Comparison of ENCODE assay signal across 14 cellular contexts in the genomic region with DNA sequence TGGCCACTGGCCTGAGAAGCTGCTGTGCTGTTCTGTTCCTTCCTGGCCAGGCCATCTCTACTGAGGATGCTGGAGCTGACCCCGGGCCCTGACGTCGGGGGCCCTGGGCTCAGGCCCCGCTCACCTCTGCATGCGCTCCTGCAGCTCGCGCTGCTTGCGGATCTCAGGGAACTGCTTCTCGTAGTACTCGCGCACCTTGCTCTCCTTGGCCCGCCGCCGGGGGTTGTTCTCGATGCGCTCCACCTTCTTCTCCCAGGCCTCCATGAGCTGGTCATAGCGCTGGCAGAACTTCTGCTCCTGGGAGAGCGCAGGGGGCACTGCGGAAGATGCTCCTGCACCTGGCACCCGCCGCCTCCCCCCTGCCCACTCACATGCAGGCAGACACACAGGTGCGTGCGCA.
A peak's percentile ranks its signal among the peaks of the same experiment; 100 is the strongest.
DNase-seq lines count a peak whose midpoint lies in the region; ATAC-seq and TF ChIP-seq lines count a peak whose summit lies in the region.
"Had no signal": no experiment of that assay in that cellular context is flagged by ENCODE, and none has a peak within 500 bp of the region (broad histone marks: within the 10 kb centered on the region; RNA-seq: fewer than 3 reads in every experiment).

No MANE protein-coding gene starts in this region.

- DNase-seq in HFFc6 = no peak
- DNase-seq in WTC11 (ENCODE audit: low spot score) = no peak
- DNase-seq in fibroblast of lung (ENCODE audit: low read depth in 2 of 2) = no peak
- DNase-seq in progenitor cell of endocrine pancreas (ENCODE audit: low spot score, unreplicated experiment) = no peak
- DNase-seq in foreskin melanocyte = no peak
- DNase-seq in PC-9 = no peak
- DNase-seq: DMS79, NCI-H1417, NCI-H187, NCI-H2227 treated with DMSO at 0.1 percent for 48 hours, NCI-H510A treated with DMSO at 0.1 percent for 48 hours, NCI-H774 had no signal

- peak overlapping the region; percentile 4; the same call in 1 of the 2 replicates for H3K27ac Mint-ChIP-seq in HFFc6
- peak overlapping the region; percentile 92 for H3K27ac Mint-ChIP-seq in WTC11
- H3K27ac Mint-ChIP-seq in progenitor cell of endocrine pancreas = peak overlapping the region; percentile 69

- intact Hi-C loops in PC-9 (cut with micrococcal nuclease; ENCODE audit: unreplicated experiment) = no loop called here

- H3K36me3 ChIP-seq in fibroblast of lung (ENCODE audit: control insufficient read depth, insufficient read depth, low read length) = peaks cover 13% of the 10 kb centered on the region
- H3K36me3 ChIP-seq in PC-9 (ENCODE audit: low read depth) = peaks cover 6% of the 10 kb centered on the region; the same call in 1 of the 2 replicates

- POLR2A ChIA-PET in WTC11 (lab: Charles Lee) = no interaction called here
- POLR2A ChIA-PET in PC-9 (lab: Charles Lee; ENCODE audit: unreplicated experiment) = no interaction called here

- H3K4me2 ChIP-seq in fibroblast of lung (ENCODE audit: extremely low read depth, insufficient read depth, low read length) (no peak overlapping the region), PC-9 (no peak overlapping the region)

- no peak overlapping the region for H3K4me3 ChIP-seq in fibroblast of lung (replicated peaks in 1 of 4; ENCODE audit: control extremely low read depth in 1 of 4, insufficient read depth in 1 of 4, low read depth in 3 of 4, low read length in 4 of 4)
- H3K4me3 ChIP-seq in PC-9 = no peak overlapping the region
- H3K4me3 ChIP-seq: BLaER1 treated with 17β-estradiol and CSF1 and Interleukin-3, amounts not matched to agents 10 nM and 100 nM had no signal

- H4K20me1 ChIP-seq in fibroblast of lung (ENCODE audit: control insufficient read depth, extremely low read depth, insufficient read depth, low read length) (no peaks in the 10 kb centered on the region), PC-9 (ENCODE audit: insufficient read depth) (no peaks in the 10 kb centered on the region)

- H2AFZ ChIP-seq in fibroblast of lung (ENCODE audit: low read length) (no peak overlapping the region), PC-9 (no peak overlapping the region)

- no peaks in the 10 kb centered on the region for H3K9me3 Mint-ChIP-seq in HFFc6
- H3K9me3 Mint-ChIP-seq in WTC11 = peaks cover 10% of the 10 kb centered on the region
- no peaks in the 10 kb centered on the region for H3K9me3 Mint-ChIP-seq in progenitor cell of endocrine pancreas (ENCODE audit: low read depth)

- ATAC-seq in WTC11 = no peak
- ATAC-seq in HG02759 (IDR thresholded peaks at IDR 0.05; ENCODE audit: unreplicated experiment) = no peak

- TF ChIP-seq CTCF in HFFc6 (IDR thresholded peaks at IDR 0.05) (no peak), WTC11 (IDR thresholded peaks at IDR 0.05) (no peak), fibroblast of lung (conservative IDR thresholded peaks at IDR 0.05 in 1 of 2, IDR thresholded peaks at IDR 0.05 in 1 of 2; ENCODE audit: low read depth in 1 of 2, low read length in 2 of 2) (no peak), progenitor cell of endocrine pancreas (IDR thresholded peaks at IDR 0.05; ENCODE audit: unreplicated experiment) (no peak), PC-9 (conservative IDR thresholded peaks at IDR 0.05) (no peak)

- no peaks in the 10 kb centered on the region for H3K27me3 ChIP-seq in fibroblast of lung (ENCODE audit: control insufficient read depth, insufficient read depth, low read length)
- no peaks in the 10 kb centered on the region for H3K27me3 ChIP-seq in PC-9 (ENCODE audit: insufficient read depth, low read depth)
- H3K27me3 ChIP-seq: BLaER1 treated with 17β-estradiol and CSF1 and Interleukin-3, amounts not matched to agents 10 nM and 100 nM had no signal

- H3K36me3 Mint-ChIP-seq in HFFc6 (ENCODE audit: low read depth) (peaks cover 26% of the 10 kb centered on the region), WTC11 (peaks cover 34% of the 10 kb centered on the region), progenitor cell of endocrine pancreas (ENCODE audit: insufficient read depth) (peaks cover 4% of the 10 kb centered on the region)

- H3K9me3 ChIP-seq in fibroblast of lung (ENCODE audit: control insufficient read depth, insufficient read depth, low read depth, low read length) (no peaks in the 10 kb centered on the region), PC-9 (ENCODE audit: insufficient read depth, low read depth) (no peaks in the 10 kb centered on the region)
- H3K9me3 ChIP-seq: BLaER1 treated with 17β-estradiol and CSF1 and Interleukin-3, amounts not matched to agents 10 nM and 100 nM had no signal

- BruUV-seq in PC-9 (replicated peaks; lab: Mats Ljungman, UMichigan) = no TSS peak

- H3K79me2 ChIP-seq in fibroblast of lung (ENCODE audit: control insufficient read depth, insufficient read depth, low read length) = no peaks in the 10 kb centered on the region
- H3K79me2 ChIP-seq in PC-9 (ENCODE audit: low read depth) = no peaks in the 10 kb centered on the region

- peaks cover 11% of the 10 kb centered on the region; the same call in 1 of the 2 replicates for H3F3A ChIP-seq in PC-9 (ENCODE audit: insufficient read depth, low read depth)

- H3K27ac ChIP-seq in fibroblast of lung (ENCODE audit: insufficient read depth, low read length) (peak overlapping the region; percentile 77), PC-9 (no peak overlapping the region)
- H3K27ac ChIP-seq: BLaER1 treated with 17β-estradiol and CSF1 and Interleukin-3, amounts not matched to agents 10 nM and 100 nM had no signal

- no peak overlapping the region for H3K9ac ChIP-seq in fibroblast of lung (ENCODE audit: insufficient read depth, low read length)

- H3K9me2 ChIP-seq in PC-9 (ENCODE audit: insufficient read depth) = no peaks in the 10 kb centered on the region

- H3K4me1 ChIP-seq in fibroblast of lung (ENCODE audit: control insufficient read depth, extremely low read depth, insufficient read depth, low read length) (peaks cover 28% of the 10 kb centered on the region), PC-9 (replicated peaks; ENCODE audit: insufficient read depth) (no peaks in the 10 kb centered on the region)

- H3K4me1 Mint-ChIP-seq in HFFc6 (ENCODE audit: low read depth) = peaks cover 21% of the 10 kb centered on the region
- peaks cover 14% of the 10 kb centered on the region for H3K4me1 Mint-ChIP-seq in WTC11
- H3K4me1 Mint-ChIP-seq in progenitor cell of endocrine pancreas (ENCODE audit: low read depth) = no peaks in the 10 kb centered on the region

- H3K4me3 Mint-ChIP-seq in HFFc6 (no peak overlapping the region), WTC11 (no peak overlapping the region), progenitor cell of endocrine pancreas (ENCODE audit: low read depth) (no peak overlapping the region)

- H3K27me3 Mint-ChIP-seq in HFFc6 (ENCODE audit: insufficient read depth) (peaks cover 11% of the 10 kb centered on the region), WTC11 (ENCODE audit: low read depth) (no peaks in the 10 kb centered on the region), progenitor cell of endocrine pancreas (no peaks in the 10 kb centered on the region)

- CTCF ChIA-PET in WTC11 (lab: Charles Lee) (no interaction called here), PC-9 (lab: Charles Lee) (no interaction called here)

TF ChIP-seq in WTC11, 78 proteins besides CTCF, POLR2A, EP300 and RAD21 (continues in another document):
- no peak for TF ChIP-seq ELF4 (CRISPR knock-in tag; IDR thresholded peaks at IDR 0.05; ENCODE audit: low read depth)
- TF ChIP-seq E2F1 (CRISPR knock-in tag; IDR thresholded peaks at IDR 0.05) = no peak
- TF ChIP-seq GABPB1 (CRISPR knock-in tag; IDR thresholded peaks at IDR 0.05) = no peak
- TF ChIP-seq ATF3 (CRISPR knock-in tag; conservative IDR thresholded peaks at IDR 0.05) = no peak
- TF ChIP-seq ZNF396 (CRISPR knock-in tag; IDR thresholded peaks at IDR 0.05; ENCODE audit: borderline replicate concordance) = no peak
- no peak for TF ChIP-seq ZNF219 (CRISPR knock-in tag; IDR thresholded peaks at IDR 0.05; ENCODE audit: borderline replicate concordance)
- no peak for TF ChIP-seq ESRRA (CRISPR knock-in tag; IDR thresholded peaks at IDR 0.05; ENCODE audit: borderline replicate concordance)
- TF ChIP-seq CBFB (CRISPR knock-in tag; IDR thresholded peaks at IDR 0.05; ENCODE audit: low read depth) = no peak
- no peak for TF ChIP-seq GRHL2 (CRISPR knock-in tag; IDR thresholded peaks at IDR 0.05; ENCODE audit: insufficient replicate concordance, severe bottlenecking)

Comparison
In these comparisons a context has a peak if more than half of its experiments do, and no peak if none do; other contexts are left out.
1. H3K27ac Mint-ChIP-seq: peak in every context shown above with its lines; median percentile 92 in WTC11; 69 in progenitor cell of endocrine pancreas; 4 in HFFc6.